In genomic region chr17:44774271-44775135, GRCh38 we compare ENCODE assay signal across 8 cellular contexts. TPM values are rescaled to one million over a fixed set of nuclear protein-coding genes. Genes with fewer than 3 reads are reported as not detected.
DNase-seq lines count a peak whose midpoint lies in the region; ATAC-seq, FAIRE-seq and TF ChIP-seq lines count a peak whose summit lies in the region.

No MANE protein-coding gene starts in this region.

- no peak overlapping the region for H3K27ac ChIP-seq in mesendoderm (ENCODE audit: low read depth, low read length)

- no peak overlapping the region for H2BK15ac ChIP-seq in mesendoderm (replicated peaks; ENCODE audit: low read depth)

- H2AK5ac ChIP-seq in mesendoderm (ENCODE audit: low read length) = no peak overlapping the region

- peak; percentile 100 for TF ChIP-seq CTCF in GM10248 (IDR thresholded peaks at IDR 0.05; ENCODE audit: control extremely low read depth, extremely low read depth, low read depth, missing control alignments)

- H3K4me2 ChIP-seq in mesendoderm (ENCODE audit: low read length) = peak overlapping the region; percentile 99

- no peaks in the 10 kb centered on the region for H3K79me1 ChIP-seq in mesendoderm (ENCODE audit: low read length)

- peaks cover 12 to 19% of the 10 kb centered on the region in 2 donors for H3K4me1 Mint-ChIP-seq in effector memory CD8-positive, alpha-beta T cell (ENCODE audit: low read depth in 2 of 2)

- H3K79me2 ChIP-seq in mesendoderm (ENCODE audit: control insufficient read depth, insufficient read depth, low read length) = no peaks in the 10 kb centered on the region

- peaks cover 0 to 40% of the 10 kb centered on the region in 2 donors for H3K27me3 Mint-ChIP-seq in effector memory CD8-positive, alpha-beta T cell

- no peak overlapping the region for H4K5ac ChIP-seq in mesendoderm (ENCODE audit: low read length)

- H3K36me3 Mint-ChIP-seq in effector memory CD8-positive, alpha-beta T cell (ENCODE audit: insufficient read depth) = no peaks in the 10 kb centered on the region

- no peak overlapping the region for H3K4ac ChIP-seq in mesendoderm (ENCODE audit: low read depth, low read length)

- peak overlapping the region in 1 of 2 donors; percentile 69 for H3K27ac Mint-ChIP-seq in effector memory CD8-positive, alpha-beta T cell

- POLR2A ChIA-PET in GM10248 (lab: Yijun Ruan, JAX) = no interaction called here

- peak overlapping the region; percentile 32 for H3K4me3 ChIP-seq in mesendoderm (ENCODE audit: low read length)

- no CpG with 5 or more reads among the region's 42 CpGs for WGBS in mesendoderm (ENCODE audit: extremely low coverage, insufficient coverage, low lambda C conversion rate)

- no peaks in the 10 kb centered on the region for H3K36me3 ChIP-seq in mesendoderm (ENCODE audit: control insufficient read depth, insufficient read depth, low read length)

- no peak overlapping the region for H2BK5ac ChIP-seq in mesendoderm (ENCODE audit: low read length)

- H3K23ac ChIP-seq in mesendoderm (ENCODE audit: low read length) = no peak overlapping the region

- H3K4me1 ChIP-seq in mesendoderm (ENCODE audit: control insufficient read depth, low read depth, low read length) = no peaks in the 10 kb centered on the region

- no peak overlapping the region for H4K8ac ChIP-seq in mesendoderm (ENCODE audit: low read depth, low read length)

- no peaks in the 10 kb centered on the region for H3K9me3 Mint-ChIP-seq in effector memory CD8-positive, alpha-beta T cell

- no peak overlapping the region for H2BK120ac ChIP-seq in mesendoderm (ENCODE audit: low read depth, low read length)

- ATAC-seq in effector memory CD8-positive, alpha-beta T cell (replicated peaks) = peak; percentile 51
- no peak for ATAC-seq in HG03469 (IDR thresholded peaks at IDR 0.05; ENCODE audit: unreplicated experiment)

- FAIRE-seq in HTR-8/SVneo (lab: Jason Lieb, UNC) = no peak

- H3K4me3 Mint-ChIP-seq in effector memory CD8-positive, alpha-beta T cell = peak overlapping the region; percentile 90 to 91

- no peaks in the 10 kb centered on the region for H3K27me3 ChIP-seq in mesendoderm (ENCODE audit: insufficient read depth, low read length, poor library complexity)

- H3K18ac ChIP-seq in mesendoderm (ENCODE audit: low read length) = no peak overlapping the region

- peak overlapping the region; percentile 53 for H3K9ac ChIP-seq in mesendoderm (ENCODE audit: low read length)

- peak overlapping the region; percentile 77 for H3K56ac ChIP-seq in mesendoderm (ENCODE audit: low read length)

- CTCF ChIA-PET in GM10248 (lab: Yijun Ruan, JAX) = interaction anchor here (0.8 to 17.1 kb wide), 13 partner anchors 11 to 361 kb away, joined by 3 to 454 read pairs (median 4); partner anchors contain the start of gene ACBD4

- DNase-seq in GM10248 (ENCODE audit: extremely low spot score) (peak; percentile 91), HTR-8/SVneo (ENCODE audit: insufficient read length, low spot score) (peak; percentile 99), mesendoderm (peak; percentile 92)
- DNase-seq in NK-92 treated with Interleukin-12 subunit alpha and Interleukin-12 subunit beta, amount 100 ng/mL, for 24 hours (lab: John Stamatoyannopoulos, UW) = peak; percentile 74
- DNase-seq in activated CD8-positive, alpha-beta memory T cell treated with anti-CD3 and anti-CD28 coated beads for 24 hours = peak; percentile 98
- peak; percentile 87 to 93 (median 88) for DNase-seq in effector memory CD8-positive, alpha-beta T cell
- peak; percentile 58 for DNase-seq in stimulated activated CD8-positive, alpha-beta memory T cell treated with anti-CD3 and anti-CD28 coated beads, Interleukin-12 subunit alpha, Interleukin-12 subunit beta, amount 100 ng/mL, for 24 hours (ENCODE audit: extremely low read depth)

RNA-seq across cellular contexts. Expression of gene ADAM11, which starts 15.7 kb away (rescaled TPM):
- 0.46 TPM for polyA plus RNA-seq in mesendoderm (2013, experiment 1 of 2)
- 0.43 TPM for polyA plus RNA-seq in mesendoderm (2013, experiment 2 of 2)

RNA-seq across cellular contexts. Expression of gene GJC1, which starts 55.6 kb away (rescaled TPM):
- polyA plus RNA-seq in mesendoderm (2013, experiment 1 of 2) = 35.4 TPM
- polyA plus RNA-seq in mesendoderm (2013, experiment 2 of 2) = 36.0 TPM
